In the genomic region with DNA sequence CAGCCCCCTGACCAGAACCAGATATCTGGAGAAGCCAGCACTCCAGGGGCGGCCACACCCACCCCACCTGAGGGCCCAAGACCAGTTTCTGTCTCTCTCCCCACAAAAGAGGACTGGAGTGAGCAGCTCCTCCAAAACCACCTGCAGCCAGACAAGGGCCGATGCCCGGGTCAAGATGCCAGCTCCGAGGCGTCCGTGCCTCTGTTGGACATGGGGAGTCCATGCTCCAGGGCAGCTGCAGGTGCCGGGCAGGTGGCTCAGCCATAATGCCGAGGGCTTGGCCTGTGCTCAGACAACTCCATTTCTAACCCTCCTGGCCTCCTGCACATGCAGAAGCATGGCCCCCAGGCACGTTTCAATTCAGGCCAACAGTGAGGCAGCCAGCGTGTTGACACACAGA, we compare ENCODE assay signal across 27 cellular contexts.
"Had no signal": no experiment of that assay in that cellular context is flagged by ENCODE, and none has a peak within 500 bp of the region (broad histone marks: within the 10 kb centered on the region; RNA-seq: fewer than 3 reads in every experiment).

No MANE protein-coding gene starts in this region.

- H3K9ac ChIP-seq: neural progenitor cell had no signal

- ATAC-seq: heart right ventricle; left cardiac atrium; left lobe of liver; natural killer cell; sciatic nerve; stimulated activated naive B cell treated with anti-CD40 and anti-IgM and Interleukin-4, amounts not matched to agents 10 μg/mL and 1 μg/mL and 100 μg/mL, for 72 hours; stimulated activated naive CD8-positive, alpha-beta T cell treated with anti-CD3 and anti-CD28 coated beads, Interleukin-15, Interleukin-2, amounts not matched to agents 100 U/mL and 50 U/mL, for 24 hours had no signal

- H3K27ac ChIP-seq: heart right ventricle, hepatocyte, neural progenitor cell, ovary, right atrium auricular region, skin epidermis, stomach, testis, thyroid gland, transverse colon, upper lobe of left lung had no signal

- H3K27me3 ChIP-seq: heart right ventricle, hepatocyte, neural progenitor cell, ovary, right atrium auricular region, stomach, testis, thyroid gland, transverse colon, upper lobe of left lung had no signal

- H2AFZ ChIP-seq: hepatocyte, neural progenitor cell had no signal

- DNase-seq: islet precursor cell; kidney glomerular epithelial cell; left cardiac atrium; mesendoderm; naive B cell; natural killer cell; nephron progenitor cell; ovary; stimulated activated CD4-positive, alpha-beta T cell treated with anti-CD3 and anti-CD28 coated beads, Interleukin-12 subunit alpha, Interleukin-12 subunit beta, amount 100 ng/mL, for 4 hours; stimulated activated CD4-positive, alpha-beta T cell treated with anti-CD3 and anti-CD28 coated beads, Interleukin-15, amount 100 ng/mL, for 24 hours; stimulated activated CD4-positive, alpha-beta T cell treated with anti-CD3 and anti-CD28 coated beads, Interleukin-2, amount 100 ng/mL, for 24 hours; stimulated activated CD4-positive, alpha-beta T cell treated with anti-CD3 and anti-CD28 coated beads, Interleukin-4, amount 100 ng/mL, for 1 hour; stimulated activated naive B cell treated with anti-CD40 and anti-IgM and Interleukin-4, amounts not matched to agents 10 μg/mL and 1 μg/mL and 100 μg/mL, for 72 hours; stimulated activated naive CD8-positive, alpha-beta T cell treated with anti-CD3 and anti-CD28 coated beads, Interleukin-15, Interleukin-2, amounts not matched to agents 100 U/mL and 50 U/mL, for 24 hours; stomach; testis; thyroid gland; transverse colon had no signal

- H3K4me3 ChIP-seq: heart right ventricle, hepatocyte, lung, neural progenitor cell, ovary, right atrium auricular region, skin epidermis, stomach, testis, thyroid gland, transverse colon, upper lobe of left lung had no signal

- H3K4me2 ChIP-seq: hepatocyte, neural progenitor cell had no signal

- H3K36me3 ChIP-seq: neural progenitor cell, ovary, right atrium auricular region, thyroid gland, transverse colon had no signal

- H3K4me1 ChIP-seq: thyroid gland, transverse colon, upper lobe of left lung had no signal

- H3K9me3 ChIP-seq: heart right ventricle, ovary, right atrium auricular region, stomach, testis, thyroid gland, transverse colon, upper lobe of left lung had no signal
